ENCODE assay signal across 1 cellular context in the genomic region with DNA sequence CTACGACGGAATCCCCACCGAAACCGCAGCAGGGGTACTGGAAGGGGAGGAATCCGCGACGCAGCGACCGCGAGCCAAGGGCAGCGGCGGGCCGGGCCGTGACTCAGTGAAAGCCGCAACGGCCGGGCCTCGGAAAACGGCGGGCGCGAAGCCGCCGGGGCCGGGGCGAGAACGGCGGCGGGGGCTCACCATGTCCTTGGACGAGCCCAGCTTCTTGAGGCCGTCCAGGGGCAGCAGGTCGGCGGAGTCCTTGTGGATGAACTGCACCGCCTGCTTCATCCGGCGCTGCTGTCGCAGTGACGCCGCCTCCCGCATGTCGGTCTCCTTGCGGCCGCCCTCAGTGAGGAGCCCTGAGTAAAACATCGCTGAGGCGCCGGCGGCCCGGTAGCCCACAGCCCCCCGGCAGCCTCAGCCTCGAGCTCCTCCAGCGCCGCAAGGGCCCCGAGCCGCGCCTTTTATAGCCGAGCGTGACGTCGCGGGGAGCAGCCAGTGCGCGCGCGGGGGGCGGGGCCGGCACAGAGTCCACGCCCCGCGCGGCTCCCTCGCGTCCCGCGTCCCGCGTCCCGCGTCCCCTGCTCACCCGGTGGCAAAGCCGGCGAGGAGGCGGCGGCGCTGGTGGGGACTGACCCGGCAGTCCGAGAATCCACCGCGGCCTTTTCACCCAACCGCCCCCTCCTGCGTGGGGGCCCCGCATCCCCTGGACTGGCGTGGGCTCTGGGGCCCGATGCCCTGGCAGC.
TF ChIP-seq lines count a peak whose summit lies in the region.

NRIP3 (minus strand) TSS at position 429 of the 737 bp plus-strand sequence; CDS start at position 363, 66 bp downstream.

TF ChIP-seq in WTC11, 78 proteins besides CTCF, POLR2A, EP300 and RAD21 (continued from another document):
- TF ChIP-seq, protein P1, sequence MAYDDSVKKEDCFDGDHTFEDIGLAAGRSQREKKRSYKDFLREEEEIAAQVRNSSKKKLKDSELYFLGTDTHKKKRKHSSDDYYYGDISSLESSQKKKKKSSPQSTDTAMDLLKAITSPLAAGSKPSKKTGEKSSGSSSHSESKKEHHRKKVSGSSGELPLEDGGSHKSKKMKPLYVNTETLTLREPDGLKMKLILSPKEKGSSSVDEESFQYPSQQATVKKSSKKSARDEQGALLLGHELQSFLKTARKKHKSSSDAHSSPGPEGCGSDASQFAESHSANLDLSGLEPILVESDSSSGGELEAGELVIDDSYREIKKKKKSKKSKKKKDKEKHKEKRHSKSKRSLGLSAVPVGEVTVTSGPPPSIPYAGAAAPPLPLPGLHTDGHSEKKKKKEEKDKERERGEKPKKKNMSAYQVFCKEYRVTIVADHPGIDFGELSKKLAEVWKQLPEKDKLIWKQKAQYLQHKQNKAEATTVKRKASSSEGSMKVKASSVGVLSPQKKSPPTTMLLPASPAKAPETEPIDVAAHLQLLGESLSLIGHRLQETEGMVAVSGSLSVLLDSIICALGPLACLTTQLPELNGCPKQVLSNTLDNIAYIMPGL (CRISPR knock-in tag; IDR thresholded peaks at IDR 0.05): peak; percentile 84; the same call in 1 of the 2 replicates
